Comparison of ENCODE assay signal across 1 cellular context in genomic region chr12:103640831-103641230, GRCh38.
TF ChIP-seq lines count a peak whose summit lies in the region.

No MANE protein-coding gene starts in this region.

TF ChIP-seq in GM12878, 131 proteins besides CTCF, POLR2A, EP300 and RAD21 (continued from another document):
- TF ChIP-seq, protein P1, sequence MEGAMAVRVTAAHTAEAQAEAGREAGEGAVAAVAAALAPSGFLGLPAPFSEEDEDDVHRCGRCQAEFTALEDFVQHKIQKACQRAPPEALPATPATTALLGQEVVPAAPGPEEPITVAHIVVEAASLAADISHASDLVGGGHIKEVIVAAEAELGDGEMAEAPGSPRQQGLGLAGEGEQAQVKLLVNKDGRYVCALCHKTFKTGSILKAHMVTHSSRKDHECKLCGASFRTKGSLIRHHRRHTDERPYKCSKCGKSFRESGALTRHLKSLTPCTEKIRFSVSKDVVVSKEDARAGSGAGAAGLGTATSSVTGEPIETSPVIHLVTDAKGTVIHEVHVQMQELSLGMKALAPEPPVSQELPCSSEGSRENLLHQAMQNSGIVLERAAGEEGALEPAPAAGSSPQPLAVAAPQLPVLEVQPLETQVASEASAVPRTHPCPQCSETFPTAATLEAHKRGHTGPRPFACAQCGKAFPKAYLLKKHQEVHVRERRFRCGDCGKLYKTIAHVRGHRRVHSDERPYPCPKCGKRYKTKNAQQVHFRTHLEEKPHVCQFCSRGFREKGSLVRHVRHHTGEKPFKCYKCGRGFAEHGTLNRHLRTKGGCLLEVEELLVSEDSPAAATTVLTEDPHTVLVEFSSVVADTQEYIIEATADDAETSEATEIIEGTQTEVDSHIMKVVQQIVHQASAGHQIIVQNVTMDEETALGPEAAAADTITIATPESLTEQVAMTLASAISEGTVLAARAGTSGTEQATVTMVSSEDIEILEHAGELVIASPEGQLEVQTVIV (IDR thresholded peaks at IDR 0.05; ENCODE audit: borderline replicate concordance, partially characterized antibody): no peak
- TF ChIP-seq GATAD2B (conservative IDR thresholded peaks at IDR 0.05; ENCODE audit: low read depth) (no peak), ESRRA (IDR thresholded peaks at IDR 0.05; ENCODE audit: low read length) (no peak), RFX5 (IDR thresholded peaks at IDR 0.05; ENCODE audit: low read depth, low read length) (no peak), MYB (IDR thresholded peaks at IDR 0.05; ENCODE audit: borderline replicate concordance, low read depth, low read length) (no peak), LARP7 (IDR thresholded peaks at IDR 0.05) (no peak), WRNIP1 (IDR thresholded peaks at IDR 0.05; ENCODE audit: borderline replicate concordance, low read depth, low read length) (no peak)
